In the genomic region with DNA sequence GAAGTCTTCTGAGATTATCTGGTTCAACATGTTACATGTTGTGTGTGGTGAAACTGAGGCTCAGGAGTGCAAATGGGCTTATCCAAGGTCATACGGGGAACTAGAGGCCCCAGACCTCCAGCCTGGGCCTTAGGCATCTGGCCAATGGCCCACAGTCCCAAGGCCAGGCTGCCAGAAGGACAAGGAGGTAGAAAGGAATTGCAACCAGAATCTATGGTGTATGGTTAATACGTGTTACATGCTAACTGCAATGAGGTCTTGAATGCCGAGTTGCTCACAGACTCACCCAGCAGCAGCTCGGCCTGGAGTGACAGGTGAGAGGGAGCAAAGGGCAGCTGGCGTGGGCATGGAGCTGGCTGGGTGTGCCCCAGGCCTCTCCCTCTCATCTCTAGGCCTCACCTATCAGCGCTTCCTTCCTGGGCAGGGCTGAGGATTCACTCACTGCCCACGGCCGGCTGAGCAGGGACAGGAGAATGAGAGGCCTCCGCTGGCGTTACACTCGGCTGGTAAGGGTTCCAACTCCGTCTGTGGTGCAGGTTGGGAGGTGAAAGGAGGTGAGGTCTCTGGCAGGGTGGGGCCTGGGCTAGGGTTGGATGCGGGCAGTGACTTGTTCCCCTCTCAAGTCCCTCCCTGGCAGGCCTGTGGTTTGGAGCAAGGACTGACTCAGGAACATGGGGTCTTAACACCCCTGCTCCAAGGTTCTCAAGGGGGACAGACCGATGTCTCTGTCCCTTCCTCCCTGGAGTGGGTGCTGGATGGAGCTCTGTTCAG, we compare ENCODE assay signal across 18 cellular contexts. TPM values are rescaled to one million over a fixed set of nuclear protein-coding genes. Genes with fewer than 3 reads are reported as not detected.
DNase-seq lines count a peak whose midpoint lies in the region; ATAC-seq lines count a peak whose summit lies in the region.
"Had no signal": no experiment of that assay in that cellular context is flagged by ENCODE, and none has a peak within 500 bp of the region (broad histone marks: within the 10 kb centered on the region; RNA-seq: fewer than 3 reads in every experiment).

A gene (plus strand): TSS at position 437 of the 771 bp plus-strand sequence. CDS start 37 bp downstream, at position 474.

- H3K27me3 Mint-ChIP-seq in activated CD4-positive, alpha-beta T cell treated with anti-CD3 and anti-CD28 coated beads, Interleukin-2, amount 10 ng/mL, durations not matched to agents 24 days and 14 days: no peaks in the 10 kb centered on the region
- H3K27me3 Mint-ChIP-seq: activated CD8-positive, alpha-beta T cell treated with anti-CD3 and anti-CD28 coated beads for 36 hours; T-helper 17 cell had no signal

- H3K4me1 ChIP-seq in NT2/D1 (ENCODE audit: insufficient read depth, insufficient read length) (peaks cover 5% of the 10 kb centered on the region), iPS-15b (ENCODE audit: control insufficient read depth, insufficient read depth, low read length) (peaks cover 3% of the 10 kb centered on the region)
- H3K4me1 ChIP-seq: tibial nerve had no signal

- no peak within 1 kb of the TSS for H3K4me3 Mint-ChIP-seq in activated CD4-positive, alpha-beta T cell treated with anti-CD3 and anti-CD28 coated beads, Interleukin-2, amount 10 ng/mL, durations not matched to agents 24 days and 14 days
- H3K4me3 Mint-ChIP-seq: activated CD8-positive, alpha-beta T cell treated with anti-CD3 and anti-CD28 coated beads for 36 hours; T-helper 17 cell had no signal

- H3K4me3 ChIP-seq in NT2/D1 (ENCODE audit: insufficient read length, low read depth): no peak within 1 kb of the TSS
- no peak within 1 kb of the TSS for H3K4me3 ChIP-seq in iPS-15b (ENCODE audit: low read depth, low read length)
- H3K4me3 ChIP-seq: lung, tibial nerve had no signal

- H3K27me3 ChIP-seq in NT2/D1 (ENCODE audit: insufficient read depth, insufficient read length) (no peaks in the 10 kb centered on the region), iPS-15b (ENCODE audit: control insufficient read depth, insufficient read depth, low read length) (no peaks in the 10 kb centered on the region)
- H3K27me3 ChIP-seq: tibial nerve had no signal

- H3K4me1 Mint-ChIP-seq in activated CD4-positive, alpha-beta T cell treated with anti-CD3 and anti-CD28 coated beads, Interleukin-2, amount 10 ng/mL, durations not matched to agents 24 days and 14 days: no peaks in the 10 kb centered on the region

- H3K9ac ChIP-seq in NT2/D1 (ENCODE audit: insufficient read length, low read depth) (peak within 1 kb of the TSS; percentile 3), iPS-15b (ENCODE audit: low read depth, low read length) (peak within 1 kb of the TSS; percentile 6)

- ATAC-seq in GM21576 (IDR thresholded peaks at IDR 0.05; ENCODE audit: unreplicated experiment): no peak
- ATAC-seq: activated CD8-positive, alpha-beta T cell treated with anti-CD3 and anti-CD28 coated beads for 36 hours; T-helper 17 cell had no signal

- DNase-seq in DMS53 (lab: John Stamatoyannopoulos, UW): peak; percentile 95
- DNase-seq in NT2/D1 (ENCODE audit: low read depth, low spot score): no peak
- peak; percentile 77 for DNase-seq in posterior vena cava (ENCODE audit: low spot score)
- DNase-seq in activated CD4-positive, alpha-beta T cell treated with anti-CD3 and anti-CD28 coated beads, Interleukin-2, amount 10 ng/mL, durations not matched to agents 24 days and 14 days: no peak
- DNase-seq in NCI-H2107 (lab: John Stamatoyannopoulos, UW): no peak
- DNase-seq in stimulated activated CD4-positive, alpha-beta T cell treated with anti-CD3 and anti-CD28 coated beads, Interleukin-2, amount 100 ng/mL, for 48 hours: no peak
- DNase-seq: activated CD8-positive, alpha-beta T cell treated with anti-CD3 and anti-CD28 coated beads for 36 hours; aorta; dermis blood vessel endothelial cell; hypothalamus; NCI-H446 treated with DMSO at 0.1 percent for 48 hours; occipital lobe; T-helper 17 cell had no signal

- intact Hi-C loops in posterior vena cava (cut with DNase I): loop anchor here in 1 of 2 donors (10.0 kb wide), 1 partner anchor 91 kb away; no protein-coding TSS in a partner anchor
- intact Hi-C loops in activated CD4-positive, alpha-beta T cell treated with anti-CD3 and anti-CD28 coated beads, Interleukin-2, amount 10 ng/mL, durations not matched to agents 24 days and 14 days (cut with micrococcal nuclease): no loop called here

- H3K9me3 Mint-ChIP-seq in activated CD4-positive, alpha-beta T cell treated with anti-CD3 and anti-CD28 coated beads, Interleukin-2, amount 10 ng/mL, durations not matched to agents 24 days and 14 days: no peaks in the 10 kb centered on the region
- H3K9me3 Mint-ChIP-seq: activated CD8-positive, alpha-beta T cell treated with anti-CD3 and anti-CD28 coated beads for 36 hours; activated T-helper 2 cell treated with anti-CD3 and anti-CD28 coated beads, Interferon-gamma antibody, Interleukin-2, Interleukin-4, amounts not matched to agents 10 μg/mL and 5 μg/mL and 100 μg/mL, durations not matched to agents 14 hours and 24 hours and 36 hours had no signal

- H3K27ac Mint-ChIP-seq in activated CD4-positive, alpha-beta T cell treated with anti-CD3 and anti-CD28 coated beads, Interleukin-2, amount 10 ng/mL, durations not matched to agents 24 days and 14 days: no peak within 1 kb of the TSS
- H3K27ac Mint-ChIP-seq: activated CD8-positive, alpha-beta T cell treated with anti-CD3 and anti-CD28 coated beads for 36 hours; activated T-helper 2 cell treated with anti-CD3 and anti-CD28 coated beads, Interferon-gamma antibody, Interleukin-2, Interleukin-4, amounts not matched to agents 10 μg/mL and 5 μg/mL and 100 μg/mL, durations not matched to agents 14 hours and 24 hours and 36 hours; T-helper 17 cell had no signal

- no peaks in the 10 kb centered on the region for H3K36me3 ChIP-seq in NT2/D1 (ENCODE audit: insufficient read depth, insufficient read length, low read length)
- no peaks in the 10 kb centered on the region for H3K36me3 ChIP-seq in iPS-15b (ENCODE audit: control insufficient read depth, insufficient read depth, low read length)
- H3K36me3 ChIP-seq: tibial nerve had no signal

- no peaks in the 10 kb centered on the region for H3K36me3 Mint-ChIP-seq in activated CD4-positive, alpha-beta T cell treated with anti-CD3 and anti-CD28 coated beads, Interleukin-2, amount 10 ng/mL, durations not matched to agents 24 days and 14 days (ENCODE audit: low read depth)

- no peaks in the 10 kb centered on the region for H3K9me3 ChIP-seq in NT2/D1 (ENCODE audit: insufficient read depth, low read length)
- no peaks in the 10 kb centered on the region for H3K9me3 ChIP-seq in iPS-15b (ENCODE audit: control insufficient read depth, insufficient read depth, low read length)
- H3K9me3 ChIP-seq: tibial nerve had no signal

RNA-seq across cellular contexts. Expression of the gene that starts here (rescaled TPM):
- total RNA-seq in posterior vena cava: under 1 TPM in 1 of 2 donors, not detected in 1; 0.37 TPM
- total RNA-seq in activated CD4-positive, alpha-beta T cell treated with anti-CD3 and anti-CD28 coated beads, Interleukin-2, amount 10 ng/mL, durations not matched to agents 24 days and 14 days: not detected in 2 replicates
- total RNA-seq: activated CD8-positive, alpha-beta T cell treated with anti-CD3 and anti-CD28 coated beads for 36 hours; activated T-helper 2 cell treated with anti-CD3 and anti-CD28 coated beads, Interferon-gamma antibody, Interleukin-2, Interleukin-4, amounts not matched to agents 10 μg/mL and 5 μg/mL and 100 μg/mL, durations not matched to agents 14 hours and 24 hours and 36 hours; T-helper 17 cell; tibial nerve had no signal

Comparison
In these comparisons a context has a peak if more than half of its experiments do, and no peak if none do; other contexts are left out.
1. Peak in DNase-seq in posterior vena cava; RNA of the gene not detected or under 1 TPM.